Comparison of ENCODE assay signal across 8 cellular contexts in genomic region chr10:93481931-93482834, GRCh38. TPM values are rescaled to one million over a fixed set of nuclear protein-coding genes. Genes with fewer than 3 reads are reported as not detected.
A peak's percentile ranks its signal among the peaks of the same experiment; 100 is the strongest.
DNase-seq lines count a peak whose midpoint lies in the region; ATAC-seq and TF ChIP-seq lines count a peak whose summit lies in the region.

MYOF (minus strand) TSS chr10:93482334; CDS start chr10:93482194, 140 bp downstream.

- WGBS in SK-N-SH (ENCODE audit: low lambda C conversion rate) = 5% methylated on average over 31 of the region's 31 CpGs

- H3K4me2 ChIP-seq in SK-N-SH = peak within 1 kb of the TSS; percentile 61

- intact Hi-C loops in left ventricle myocardium inferior (cut with micrococcal nuclease) (loop anchor here (2.0 kb wide), 1 partner anchor 105 kb away; no protein-coding TSS in a partner anchor), posterior vena cava (cut with DNase I) (loop anchor here (2.0 kb wide), 2 partner anchors 105 to 107 kb away; no protein-coding TSS in a partner anchor)

- no peaks in the 10 kb centered on the region for H3K27me3 ChIP-seq in SK-N-SH (ENCODE audit: insufficient read depth)
- no peaks in the 10 kb centered on the region for H3K27me3 ChIP-seq in left ventricle myocardium inferior (ENCODE audit: low read depth)

- H3K36me3 ChIP-seq in SK-N-SH (replicated peaks in 1 of 2; ENCODE audit: control insufficient read depth in 1 of 2, insufficient read depth in 2 of 2, low read length in 1 of 2) = peaks cover 0 to 4% of the 10 kb centered on the region in 2 experiments
- no peaks in the 10 kb centered on the region for H3K36me3 ChIP-seq in left ventricle myocardium inferior

- CTCF ChIA-PET in SK-N-SH (lab: Yijun Ruan, JAX) = interaction anchor here (0.8 to 16.8 kb wide), 50 partner anchors 9 to 633 kb away, joined by 3 to 515 read pairs (median 7); partner anchors contain the start of gene CEP55

- no peaks in the 10 kb centered on the region for H4K20me1 ChIP-seq in SK-N-SH (ENCODE audit: insufficient read depth)

- no peaks in the 10 kb centered on the region; a peak in 1 of 4 replicates for H3K4me1 ChIP-seq in SK-N-SH (ENCODE audit: control insufficient read depth in 1 of 2, insufficient read depth in 2 of 2, low read depth in 1 of 2, low read length in 1 of 2)
- peaks cover 29% of the 10 kb centered on the region for H3K4me1 ChIP-seq in left ventricle myocardium inferior

- H3K9me3 ChIP-seq in SK-N-SH (no peaks in the 10 kb centered on the region), left ventricle myocardium inferior (replicated peaks) (no peaks in the 10 kb centered on the region)

- peaks cover 47% of the 10 kb centered on the region for H3K79me2 ChIP-seq in SK-N-SH (ENCODE audit: insufficient read depth)

- H3F3A ChIP-seq in SK-N-SH (replicated peaks; ENCODE audit: insufficient read depth) = peaks cover 24% of the 10 kb centered on the region

- no peaks in the 10 kb centered on the region for H3K9me2 ChIP-seq in SK-N-SH

- ATAC-seq in GM21723 (IDR thresholded peaks at IDR 0.05; ENCODE audit: unreplicated experiment) (peak; percentile 82), HG03139 (IDR thresholded peaks at IDR 0.05; ENCODE audit: unreplicated experiment) (no peak)

- H3K4me3 ChIP-seq in SK-N-SH (ENCODE audit: low read depth in 2 of 2, low read length in 1 of 2) (peak within 1 kb of the TSS; percentile 59 to 62), astrocyte of the cerebellum (ENCODE audit: low read depth, low read length) (peak within 1 kb of the TSS; percentile 91), left ventricle myocardium inferior (peak within 1 kb of the TSS; percentile 79)

- H3K27ac ChIP-seq in SK-N-SH (ENCODE audit: low read depth in 2 of 2, low read length in 1 of 2) (peak within 1 kb of the TSS; percentile 78 to 98), left ventricle myocardium inferior (replicated peaks) (peak within 1 kb of the TSS; percentile 79)

- TF ChIP-seq EP300 in SK-N-SH (IDR thresholded peaks at IDR 0.05; ENCODE audit: borderline replicate concordance in 1 of 2, low read depth in 1 of 2, low read length in 1 of 2) = no peak

- POLR2A ChIA-PET in SK-N-SH (lab: Yijun Ruan, JAX) = interaction anchor here (1.4 kb wide), 1 partner anchor 106 kb away, joined by 4 read pairs; no protein-coding TSS in a partner anchor

- TF ChIP-seq RAD21 in SK-N-SH (IDR thresholded peaks at IDR 0.05; ENCODE audit: low read length) = peak; percentile 91

- peak within 1 kb of the TSS; percentile 88 for H2AFZ ChIP-seq in SK-N-SH (ENCODE audit: low read depth)

- peak within 1 kb of the TSS; percentile 95 for H3K9ac ChIP-seq in SK-N-SH

- DNase-seq in Daoy (ENCODE audit: low read depth) (peak; percentile 82), LHCN-M2 (ENCODE audit: low read depth) (peak; percentile 89), SK-N-SH (peak; percentile 65), astrocyte of the cerebellum (ENCODE audit: low read depth) (peak; percentile 77), left ventricle myocardium inferior (peak; percentile 33), posterior vena cava (ENCODE audit: low spot score) (peak; percentile 86)

- TF ChIP-seq CTCF in SK-N-SH (IDR thresholded peaks at IDR 0.05) = peak; percentile 65
- peak; percentile 59 for TF ChIP-seq CTCF in astrocyte of the cerebellum (IDR thresholded peaks at IDR 0.05; ENCODE audit: low read depth, low read length, missing control alignments)
- peak; percentile 71 for TF ChIP-seq CTCF in left ventricle myocardium inferior (IDR thresholded peaks at IDR 0.05; ENCODE audit: borderline replicate concordance)

- in situ Hi-C loops in astrocyte of the cerebellum (cut with HindIII; ENCODE audit: low sequenced_read_pairs) = no loop called here

TF ChIP-seq in SK-N-SH, 30 proteins besides CTCF, POLR2A, EP300 and RAD21:
- TF ChIP-seq ELF1 (IDR thresholded peaks at IDR 0.05) = no peak
- TF ChIP-seq TAF1 (IDR thresholded peaks at IDR 0.05; ENCODE audit: borderline replicate concordance, low read depth, low read length) = peak; percentile 47; the same call in 1 of the 2 replicates
- TF ChIP-seq REST (IDR thresholded peaks at IDR 0.05; ENCODE audit: low read depth, low read length) = 0 out of 2 replicates have a peak, but pooled peaks have one; percentile 15
- no peak for TF ChIP-seq TCF12 (IDR thresholded peaks at IDR 0.05)
- peak; percentile 54; the same call in 1 of the 2 replicates for TF ChIP-seq MAX (IDR thresholded peaks at IDR 0.05; ENCODE audit: low read depth)
- TF ChIP-seq PBX3 (IDR thresholded peaks at IDR 0.05) = peak; percentile 10; the same call in 1 of the 2 replicates
- TF ChIP-seq RFX5 (IDR thresholded peaks at IDR 0.05; ENCODE audit: low read length) = no peak
- TF ChIP-seq SIN3A (IDR thresholded peaks at IDR 0.05; ENCODE audit: borderline replicate concordance, low read depth, low read length) = peak; percentile 71; the same call in 1 of the 2 replicates
- TF ChIP-seq SMC3 (IDR thresholded peaks at IDR 0.05; ENCODE audit: low read depth, low read length) = peak; percentile 86
- peak; percentile 55; the same call in 1 of the 2 replicates for TF ChIP-seq POLR2AphosphoS5 (IDR thresholded peaks at IDR 0.05; ENCODE audit: low read depth, low read length)

RNA-seq across cellular contexts. Expression of gene MYOF, which starts in this region (rescaled TPM):
- 124 and 132 TPM in 2 replicates for total RNA-seq in Daoy (2014; rRNA removed; shearing (Covaris generic))
- total RNA-seq in LHCN-M2 (2014; rRNA removed) = 164 and 242 TPM in 2 replicates
- polyA plus RNA-seq in LHCN-M2 (2012) = 262 TPM
- polyA plus RNA-seq in SK-N-SH (2012; rRNA removed) = 103 and 134 TPM in 2 replicates
- polyA plus RNA-seq in SK-N-SH (2012; cell fraction: cytosol; rRNA removed) = 116 and 117 TPM in 2 replicates
- 121 and 175 TPM in 2 replicates for polyA plus RNA-seq in SK-N-SH (2012; cell fraction: nucleus; rRNA removed)
- total RNA-seq in left ventricle myocardium inferior = 43.6 TPM
- total RNA-seq in posterior vena cava = 100 to 1,000 TPM; 182 to 227 TPM

Comparison
In these comparisons a context has a peak if more than half of its experiments do, and no peak if none do; other contexts are left out.
1. DNase-seq: peak in every context shown above with its lines; median percentile 89 in LHCN-M2; 86 in posterior vena cava; 82 in Daoy; 77 in astrocyte of the cerebellum; 65 in SK-N-SH; 33 in left ventricle myocardium inferior.